In genomic region chr3:183109847-183110246, GRCh38 we compare ENCODE assay signal across 5 cellular contexts. TPM values are rescaled to one million over a fixed set of nuclear protein-coding genes. Genes with fewer than 3 reads are reported as not detected.
"Had no signal": no experiment of that assay in that cellular context is flagged by ENCODE, and none has a peak within 500 bp of the region (broad histone marks: within the 10 kb centered on the region; RNA-seq: fewer than 3 reads in every experiment).

No MANE protein-coding gene starts in this region.

RNA-seq across cellular contexts. Expression of gene LAMP3, which starts 52.7 kb away (rescaled TPM):
- total RNA-seq: OCI-LY7, Right ventricle myocardium inferior, Right ventricle myocardium superior, RPMI7951, SJSA1 had no signal
